Comparison of ENCODE assay signal across 23 cellular contexts in genomic region chr9:129567329-129567728, GRCh38. TPM values are rescaled to one million over a fixed set of nuclear protein-coding genes. Genes with fewer than 3 reads are reported as not detected.
DNase-seq lines count a peak whose midpoint lies in the region; ATAC-seq, FAIRE-seq and TF ChIP-seq lines count a peak whose summit lies in the region.
"Had no signal": no experiment of that assay in that cellular context is flagged by ENCODE, and none has a peak within 500 bp of the region (broad histone marks: within the 10 kb centered on the region; RNA-seq: fewer than 3 reads in every experiment).

No MANE protein-coding gene starts in this region.

- no peak overlapping the region for H2BK15ac ChIP-seq in neuronal stem cell (ENCODE audit: low read length)

- TF ChIP-seq CTCF in endodermal cell (conservative IDR thresholded peaks at IDR 0.05) (no peak), kidney (IDR thresholded peaks at IDR 0.05; ENCODE audit: borderline replicate concordance, extremely low read depth, insufficient read depth) (no peak)

- H3K4me3 Mint-ChIP-seq in endodermal cell: peak overlapping the region; percentile 69
- H3K4me3 Mint-ChIP-seq: stimulated activated memory B cell treated with anti-CD40 and anti-IgM and Interleukin-4, amounts not matched to agents 10 μg/mL and 1 μg/mL and 100 μg/mL, for 72 hours had no signal

- H4K91ac ChIP-seq in neuronal stem cell (ENCODE audit: low read depth, low read length, poor library complexity): no peak overlapping the region

- no peak overlapping the region for H3K18ac ChIP-seq in neuronal stem cell (ENCODE audit: low read length)

- H3K14ac ChIP-seq in neuronal stem cell (ENCODE audit: low read length): no peak overlapping the region

- peaks cover 3% of the 10 kb centered on the region for H3K79me1 ChIP-seq in neuronal stem cell (ENCODE audit: low read depth, low read length)

- peak overlapping the region; percentile 22; the same call in 1 of the 2 replicates for H3K27ac ChIP-seq in ACC112 (ENCODE audit: low read depth, low read length)
- H3K27ac ChIP-seq in endodermal cell (ENCODE audit: low read depth, low read length): no peak overlapping the region
- H3K27ac ChIP-seq in neuronal stem cell (replicated peaks; ENCODE audit: low read length): no peak overlapping the region
- H3K27ac ChIP-seq in kidney (ENCODE audit: low read depth in 2 of 2, low read length in 2 of 2): no peak overlapping the region
- H3K27ac ChIP-seq: lower lobe of right lung, VCaP had no signal

- 85 to 89% methylated on average over 8 to 10 of the region's 10 CpGs for WGBS in endodermal cell (ENCODE audit: insufficient coverage in 1 of 2, insufficient read length in 1 of 2), 2 experiments
- WGBS in neuronal stem cell (ENCODE audit: extremely low coverage in 2 of 2, insufficient read length in 2 of 2, insufficient replicate concordance in 1 of 2), 2 donors: no CpG with 5 or more reads among the region's 10 CpGs

- no peak overlapping the region for H3K27ac Mint-ChIP-seq in endodermal cell
- H3K27ac Mint-ChIP-seq: activated naive CD8-positive, alpha-beta T cell treated with anti-CD3 and anti-CD28 coated beads for 36 hours; activated T-cell treated with anti-CD3 and anti-CD28 coated beads, Interleukin-2, amount 50 U/mL, for 72 hours; CD4-positive, CD25-positive, alpha-beta regulatory T cell; natural killer cell; stimulated activated memory B cell treated with anti-CD40 and anti-IgM and Interleukin-4, amounts not matched to agents 10 μg/mL and 1 μg/mL and 100 μg/mL, for 72 hours; T-cell had no signal

- H3K4me3 ChIP-seq in ACC112 (ENCODE audit: low read depth, low read length): no peak overlapping the region; the same call in 1 of the 2 replicates
- H3K4me3 ChIP-seq in MG63: no peak overlapping the region
- no peak overlapping the region for H3K4me3 ChIP-seq in endodermal cell (ENCODE audit: low read length)
- peak overlapping the region in 1 of 2 donors; percentile 51 for H3K4me3 ChIP-seq in neuronal stem cell (ENCODE audit: low read length in 2 of 2)
- H3K4me3 ChIP-seq in kidney (ENCODE audit: low read length in 2 of 2): no peak overlapping the region

- no peaks in the 10 kb centered on the region for H3K9me3 Mint-ChIP-seq in endodermal cell
- H3K9me3 Mint-ChIP-seq: activated naive CD8-positive, alpha-beta T cell treated with anti-CD3 and anti-CD28 coated beads for 36 hours; activated T-cell treated with anti-CD3 and anti-CD28 coated beads, Interleukin-2, amount 50 U/mL, for 72 hours; CD4-positive, CD25-positive, alpha-beta regulatory T cell; IgD-negative memory B cell; natural killer cell; stimulated activated memory B cell treated with anti-CD40 and anti-IgM and Interleukin-4, amounts not matched to agents 10 μg/mL and 1 μg/mL and 100 μg/mL, for 72 hours; T-cell had no signal

- no peaks in the 10 kb centered on the region for H3K79me2 ChIP-seq in ACC112 (ENCODE audit: control insufficient read depth, insufficient read depth, low read length, unreplicated experiment)

- H3K4me1 ChIP-seq in ACC112 (ENCODE audit: control insufficient read depth, insufficient read depth, low read length, unreplicated experiment) (peaks cover 23% of the 10 kb centered on the region), endodermal cell (ENCODE audit: control insufficient read depth, insufficient read depth, low read length) (peaks cover 6% of the 10 kb centered on the region), neuronal stem cell (ENCODE audit: control insufficient read depth in 2 of 2, insufficient read depth in 1 of 2, low read depth in 1 of 2, low read length in 2 of 2) (peaks cover 25 to 41% of the 10 kb centered on the region in 2 donors), kidney (ENCODE audit: control insufficient read depth in 1 of 2, insufficient read depth in 1 of 2, low read depth in 1 of 2, low read length in 2 of 2) (peaks cover 14 to 18% of the 10 kb centered on the region in 2 donors)

- H3K23ac ChIP-seq in neuronal stem cell (ENCODE audit: low read depth, low read length, poor library complexity): no peak overlapping the region

- no peak overlapping the region for H2BK12ac ChIP-seq in neuronal stem cell (ENCODE audit: low read length)

- no peak for ATAC-seq in GM21717 (IDR thresholded peaks at IDR 0.05; ENCODE audit: unreplicated experiment)
- ATAC-seq in GM19463 (IDR thresholded peaks at IDR 0.05; ENCODE audit: unreplicated experiment): no peak
- ATAC-seq: activated T-cell treated with anti-CD3 and anti-CD28 coated beads, Interleukin-2, amount 50 U/mL, for 72 hours; stimulated activated memory B cell treated with anti-CD40 and anti-IgM and Interleukin-4, amounts not matched to agents 10 μg/mL and 1 μg/mL and 100 μg/mL, for 72 hours had no signal

- no peak for FAIRE-seq in kidney (lab: Jason Lieb, UNC)

- H4K8ac ChIP-seq in neuronal stem cell (ENCODE audit: low read depth, low read length): no peak overlapping the region

- H3K9me3 ChIP-seq in MG63 (no peaks in the 10 kb centered on the region), endodermal cell (ENCODE audit: control insufficient read depth, low read length) (no peaks in the 10 kb centered on the region), neuronal stem cell (replicated peaks in 1 of 2; ENCODE audit: control insufficient read depth in 2 of 2, insufficient read depth in 1 of 2, low read depth in 1 of 2, low read length in 2 of 2) (no peaks in the 10 kb centered on the region), kidney (ENCODE audit: control insufficient read depth in 1 of 2, low read length in 2 of 2) (no peaks in the 10 kb centered on the region)
- H3K9me3 ChIP-seq: gastroesophageal sphincter, lower lobe of right lung, transverse colon had no signal

- H2AK5ac ChIP-seq in neuronal stem cell (ENCODE audit: low read depth, low read length): peak overlapping the region; percentile 59

- H3K36me3 ChIP-seq in ACC112 (ENCODE audit: insufficient read depth, low read length): no peaks in the 10 kb centered on the region
- H3K36me3 ChIP-seq in MG63: no peaks in the 10 kb centered on the region
- H3K36me3 ChIP-seq in endodermal cell (ENCODE audit: control insufficient read depth, insufficient read depth, low read length): no peaks in the 10 kb centered on the region
- H3K36me3 ChIP-seq in neuronal stem cell (replicated peaks in 1 of 2; ENCODE audit: control insufficient read depth in 2 of 2, insufficient read depth in 2 of 2, low read length in 2 of 2): no peaks in the 10 kb centered on the region
- H3K36me3 ChIP-seq in kidney (ENCODE audit: control insufficient read depth in 1 of 2, insufficient read depth in 2 of 2, low read length in 2 of 2): no peaks in the 10 kb centered on the region
- H3K36me3 ChIP-seq: gastroesophageal sphincter, lower lobe of right lung, transverse colon had no signal

- no peak overlapping the region for H2BK5ac ChIP-seq in neuronal stem cell (ENCODE audit: low read length)

- no peaks in the 10 kb centered on the region for H3K27me3 ChIP-seq in ACC112 (ENCODE audit: insufficient read depth, low read length)
- no peaks in the 10 kb centered on the region for H3K27me3 ChIP-seq in MG63
- no peaks in the 10 kb centered on the region for H3K27me3 ChIP-seq in endodermal cell (ENCODE audit: control insufficient read depth, insufficient read depth, low read length, poor library complexity, severe bottlenecking)
- peaks cover 0 to 2% (median 0%) of the 10 kb centered on the region in 3 experiments for H3K27me3 ChIP-seq in neuronal stem cell (ENCODE audit: control insufficient read depth in 3 of 3, insufficient read depth in 3 of 3, low read depth in 1 of 3, low read length in 3 of 3)
- H3K27me3 ChIP-seq: gastroesophageal sphincter had no signal

- intact Hi-C loops in kidney (cut with DNase I): no loop called here

- peaks cover 7% of the 10 kb centered on the region for H3K27me3 Mint-ChIP-seq in endodermal cell (ENCODE audit: insufficient read depth)

- no peak overlapping the region for H3K4me2 ChIP-seq in neuronal stem cell (ENCODE audit: insufficient read depth, low read length, poor library complexity, severe bottlenecking)

- DNase-seq in MG63: peak; percentile 23
- no peak for DNase-seq in endodermal cell
- no peak for DNase-seq in neuronal stem cell (ENCODE audit: low spot score)
- DNase-seq in kidney: no peak
- no peak for DNase-seq in SKM-1 (lab: John Stamatoyannopoulos, UW; ENCODE audit: unreplicated experiment)
- DNase-seq: activated naive CD8-positive, alpha-beta T cell treated with anti-CD3 and anti-CD28 coated beads for 36 hours; activated T-cell treated with anti-CD3 and anti-CD28 coated beads, Interleukin-2, amount 50 U/mL, for 72 hours; CD4-positive, CD25-positive, alpha-beta regulatory T cell; DMS79; erythroblast; lower lobe of right lung; natural killer cell; NCI-H2081; NCI-H446 treated with DMSO at 0.1 percent for 48 hours; T-cell; transverse colon had no signal

- H3K36me3 Mint-ChIP-seq in endodermal cell (ENCODE audit: low read depth): no peaks in the 10 kb centered on the region
- H3K36me3 Mint-ChIP-seq: activated naive CD8-positive, alpha-beta T cell treated with anti-CD3 and anti-CD28 coated beads for 36 hours; CD4-positive, CD25-positive, alpha-beta regulatory T cell; natural killer cell; stimulated activated memory B cell treated with anti-CD40 and anti-IgM and Interleukin-4, amounts not matched to agents 10 μg/mL and 1 μg/mL and 100 μg/mL, for 72 hours; T-cell had no signal

- H3K4ac ChIP-seq in neuronal stem cell (ENCODE audit: low read length): no peak overlapping the region

- H3K4me1 Mint-ChIP-seq in endodermal cell: peaks cover 22% of the 10 kb centered on the region

- H2AFZ ChIP-seq in ACC112 (ENCODE audit: low read length, unreplicated experiment): no peak overlapping the region
- no peak overlapping the region for H2AFZ ChIP-seq in neuronal stem cell (ENCODE audit: low read length)

- no peak overlapping the region for H2BK120ac ChIP-seq in neuronal stem cell (ENCODE audit: low read depth, low read length)

- H3K9ac ChIP-seq in endodermal cell (ENCODE audit: extremely low read depth, low read length, poor library complexity, severe bottlenecking): no peak overlapping the region
- no peak overlapping the region for H3K9ac ChIP-seq in neuronal stem cell (ENCODE audit: low read depth, low read length, poor library complexity)
- H3K9ac ChIP-seq in kidney (ENCODE audit: low read length in 2 of 2): no peak overlapping the region

RNA-seq across cellular contexts. Expression of gene C9orf50, which starts 53.6 kb away (rescaled TPM):
- not detected in 2 replicates for total RNA-seq in MG63 (2014; rRNA removed; shearing (Covaris generic); ENCODE audit: low replicate concordance)
- not detected for total RNA-seq in endodermal cell
- not detected for polyA plus RNA-seq in endodermal cell (2013, experiment 1 of 2)
- not detected for polyA plus RNA-seq in endodermal cell (2013, experiment 2 of 2)
- 0.11 TPM for polyA plus RNA-seq in neuronal stem cell (2013, experiment 1 of 2)
- polyA plus RNA-seq in neuronal stem cell (2013, experiment 2 of 2): 0.07 TPM
- 1.1 TPM for total RNA-seq in kidney
- polyA plus RNA-seq in kidney (ENCODE audit: insufficient read depth, low read depth, low replicate concordance): 2.8 TPM
- total RNA-seq: activated naive CD8-positive, alpha-beta T cell treated with anti-CD3 and anti-CD28 coated beads for 36 hours; CD4-positive, CD25-positive, alpha-beta regulatory T cell; lower lobe of right lung; natural killer cell; T-cell; transverse colon had no signal
- polyA plus RNA-seq: CD4-positive, CD25-positive, alpha-beta regulatory T cell; IgD-negative memory B cell had no signal

RNA-seq across cellular contexts. Expression of gene NTMT1, which starts 58.6 kb away (rescaled TPM):
- 82.0 and 99.2 TPM in 2 replicates for total RNA-seq in MG63 (2014; rRNA removed; shearing (Covaris generic); ENCODE audit: low replicate concordance)
- 10 to 100 TPM; 39.6 to 49.1 TPM for total RNA-seq in endodermal cell
- 40.4 TPM for polyA plus RNA-seq in endodermal cell (2013, experiment 1 of 2)
- polyA plus RNA-seq in endodermal cell (2013, experiment 2 of 2): 40.9 TPM
- 24.4 TPM for polyA plus RNA-seq in neuronal stem cell (2013, experiment 1 of 2)
- polyA plus RNA-seq in neuronal stem cell (2013, experiment 2 of 2): 22.5 TPM
- total RNA-seq in kidney: 32.6 TPM
- polyA plus RNA-seq in kidney (ENCODE audit: insufficient read depth, low read depth, low replicate concordance): 61.2 TPM
